In the genomic region with DNA sequence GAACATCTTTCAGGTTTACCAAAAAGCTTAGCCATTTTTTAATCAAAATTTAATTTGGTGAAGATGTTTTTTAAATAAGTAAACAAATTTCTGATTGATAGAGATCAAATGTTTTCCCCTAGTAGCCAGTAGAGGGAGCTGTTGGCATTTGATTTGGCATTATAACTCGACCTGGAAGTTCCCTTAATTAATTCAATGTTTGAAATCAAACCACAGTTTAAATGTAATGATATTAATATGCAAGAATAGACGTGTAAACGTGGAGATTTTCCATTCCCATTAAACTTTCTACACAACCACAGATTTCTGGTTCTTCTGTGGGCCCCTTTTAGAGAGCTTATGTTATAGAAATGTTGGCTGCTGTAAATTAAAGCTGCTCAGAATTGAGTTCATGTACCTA, we compare ENCODE assay signal across 10 cellular contexts.
DNase-seq lines count a peak whose midpoint lies in the region; ATAC-seq, FAIRE-seq and TF ChIP-seq lines count a peak whose summit lies in the region.
"Had no signal": no experiment of that assay in that cellular context is flagged by ENCODE, and none has a peak within 500 bp of the region (broad histone marks: within the 10 kb centered on the region; RNA-seq: fewer than 3 reads in every experiment).

No MANE protein-coding gene starts in this region.

- H3K9me3 ChIP-seq in kidney (ENCODE audit: control insufficient read depth in 1 of 2, low read length in 2 of 2) (no peaks in the 10 kb centered on the region), uterus (no peaks in the 10 kb centered on the region)

- H3K27ac ChIP-seq in brain microvascular endothelial cell (no peak overlapping the region), kidney (ENCODE audit: low read depth in 2 of 2, low read length in 2 of 2) (no peak overlapping the region), uterus (no peak overlapping the region)

- H3K4me3 ChIP-seq in AG04449 (ENCODE audit: low read depth, low read length) (no peak overlapping the region), brain microvascular endothelial cell (ENCODE audit: low read depth, low read length) (no peak overlapping the region), kidney (ENCODE audit: low read length in 2 of 2) (no peak overlapping the region), uterus (no peak overlapping the region)

- TF ChIP-seq POLR2A in GM12892 (IDR thresholded peaks at IDR 0.05; ENCODE audit: low read depth, low read length) (no peak), uterus (IDR thresholded peaks at IDR 0.05) (no peak)

- peaks cover 0 to 11% of the 10 kb centered on the region in 2 donors for H3K4me1 ChIP-seq in kidney (ENCODE audit: control insufficient read depth in 1 of 2, insufficient read depth in 1 of 2, low read depth in 1 of 2, low read length in 2 of 2)
- no peaks in the 10 kb centered on the region for H3K4me1 ChIP-seq in uterus

- no peak for DNase-seq in AG04449 (ENCODE audit: low read depth, low spot score)
- DNase-seq in GM12892 (ENCODE audit: insufficient read length): no peak
- peak; percentile 12 for DNase-seq in NCI-H2227 treated with DMSO at 0.1 percent for 48 hours (lab: John Stamatoyannopoulos, UW)
- DNase-seq in brain microvascular endothelial cell: peak; percentile 38
- DNase-seq in kidney: no peak
- DNase-seq in uterus: no peak
- DNase-seq in activated naive CD4-positive, alpha-beta T cell treated with anti-CD3 and anti-CD28 coated beads for 36 hours: no peak

- FAIRE-seq in GM12892 (lab: Jason Lieb, UNC) (peak; percentile 48), kidney (lab: Jason Lieb, UNC) (peak; percentile 95)

- H3K27ac Mint-ChIP-seq in activated naive CD4-positive, alpha-beta T cell treated with anti-CD3 and anti-CD28 coated beads for 36 hours: no peak overlapping the region
- H3K27ac Mint-ChIP-seq: stimulated activated naive CD8-positive, alpha-beta T cell treated with anti-CD3 and anti-CD28 coated beads, Interleukin-15, amount 100 ng/mL, for 72 hours had no signal

- H3K27me3 ChIP-seq in brain microvascular endothelial cell (replicated peaks) (no peaks in the 10 kb centered on the region), uterus (no peaks in the 10 kb centered on the region)

- H3K9ac ChIP-seq in kidney (ENCODE audit: low read length in 2 of 2): no peak overlapping the region

- H3K36me3 ChIP-seq in brain microvascular endothelial cell (replicated peaks) (no peaks in the 10 kb centered on the region), kidney (ENCODE audit: control insufficient read depth in 1 of 2, insufficient read depth in 2 of 2, low read length in 2 of 2) (no peaks in the 10 kb centered on the region), uterus (no peaks in the 10 kb centered on the region)

- in situ Hi-C loops in brain microvascular endothelial cell (cut with HindIII; ENCODE audit: low pct_ligation_motif_present, low sequenced_read_pairs): loop anchor here (25.0 kb wide), 1 partner anchor 935 kb away; no protein-coding TSS in a partner anchor

- peaks cover 2% of the 10 kb centered on the region for H3K27me3 Mint-ChIP-seq in activated naive CD4-positive, alpha-beta T cell treated with anti-CD3 and anti-CD28 coated beads for 36 hours (ENCODE audit: low read depth)
- H3K27me3 Mint-ChIP-seq: central memory CD8-positive, alpha-beta T cell; stimulated activated naive CD8-positive, alpha-beta T cell treated with anti-CD3 and anti-CD28 coated beads, Interleukin-15, amount 100 ng/mL, for 72 hours had no signal

- POLR2A ChIA-PET in AG04449 (lab: Yijun Ruan, JAX): no interaction called here

- TF ChIP-seq CTCF in AG04449 (IDR thresholded peaks at IDR 0.05; ENCODE audit: insufficient read depth, low read length, missing control alignments) (peak; percentile 31), brain microvascular endothelial cell (IDR thresholded peaks at IDR 0.05; ENCODE audit: low read depth, low read length, missing control alignments) (peak; percentile 57), kidney (IDR thresholded peaks at IDR 0.05; ENCODE audit: borderline replicate concordance, extremely low read depth, insufficient read depth) (peak; percentile 54), uterus (IDR thresholded peaks at IDR 0.05) (peak; percentile 64 to 77 (median 72))

- no peak for ATAC-seq in HG03095 (IDR thresholded peaks at IDR 0.05; ENCODE audit: unreplicated experiment)
- ATAC-seq: stimulated activated naive CD8-positive, alpha-beta T cell treated with anti-CD3 and anti-CD28 coated beads, Interleukin-15, amount 100 ng/mL, for 72 hours had no signal

- H3K9me3 Mint-ChIP-seq in activated naive CD4-positive, alpha-beta T cell treated with anti-CD3 and anti-CD28 coated beads for 36 hours: no peaks in the 10 kb centered on the region
- H3K9me3 Mint-ChIP-seq: central memory CD8-positive, alpha-beta T cell had no signal

- no peak overlapping the region for H3K4me3 Mint-ChIP-seq in activated naive CD4-positive, alpha-beta T cell treated with anti-CD3 and anti-CD28 coated beads for 36 hours
- H3K4me3 Mint-ChIP-seq: central memory CD8-positive, alpha-beta T cell; stimulated activated naive CD8-positive, alpha-beta T cell treated with anti-CD3 and anti-CD28 coated beads, Interleukin-15, amount 100 ng/mL, for 72 hours had no signal

- intact Hi-C loops in kidney (cut with DNase I) (no loop called here), uterus (cut with DNase I; ENCODE audit: low total_unique reads) (no loop called here)
- intact Hi-C loops in activated naive CD4-positive, alpha-beta T cell treated with anti-CD3 and anti-CD28 coated beads for 36 hours (cut with micrococcal nuclease): loop anchor here (1.0 to 5.0 kb wide), 3 partner anchors 926 to 1340 kb away; no protein-coding TSS in a partner anchor

- H3K4me1 Mint-ChIP-seq in activated naive CD4-positive, alpha-beta T cell treated with anti-CD3 and anti-CD28 coated beads for 36 hours (ENCODE audit: low read depth): no peaks in the 10 kb centered on the region
- H3K4me1 Mint-ChIP-seq: central memory CD8-positive, alpha-beta T cell; stimulated activated naive CD8-positive, alpha-beta T cell treated with anti-CD3 and anti-CD28 coated beads, Interleukin-15, amount 100 ng/mL, for 72 hours had no signal

- CTCF ChIA-PET in AG04449 (lab: Yijun Ruan, JAX): interaction anchor here (0.6 to 3.6 kb wide), 26 partner anchors 9 to 1007 kb away, joined by 3 to 30 read pairs (median 4); no protein-coding TSS in a partner anchor
- CTCF ChIA-PET in activated naive CD4-positive, alpha-beta T cell treated with anti-CD3 and anti-CD28 coated beads for 36 hours (lab: Charles Lee): interaction anchor here (0.6 to 3.3 kb wide), 9 partner anchors 10 to 1341 kb away, joined by 3 to 8 read pairs (median 3); no protein-coding TSS in a partner anchor

- H3K36me3 Mint-ChIP-seq in activated naive CD4-positive, alpha-beta T cell treated with anti-CD3 and anti-CD28 coated beads for 36 hours (ENCODE audit: low read depth): no peaks in the 10 kb centered on the region

Comparison
In these comparisons a context has a peak if more than half of its experiments do, and no peak if none do; other contexts are left out.
1. DNase-seq: peak in NCI-H2227 treated with DMSO at 0.1 percent for 48 hours (single experiment) and brain microvascular endothelial cell (single experiment); none in AG04449 (single experiment), GM12892 (single experiment), kidney (single experiment), uterus (0 of 2) and activated naive CD4-positive, alpha-beta T cell treated with anti-CD3 and anti-CD28 coated beads for 36 hours (single experiment).
2. Peak in every context shown above with its lines, with median percentiles within 50 percentile points of each other: CTCF ChIP-seq.